In genomic region chr11:1776331-1776851, GRCh38 we compare ENCODE assay signal across 17 cellular contexts. TPM values are rescaled to one million over a fixed set of nuclear protein-coding genes. Genes with fewer than 3 reads are reported as not detected.
DNase-seq lines count a peak whose midpoint lies in the region; ATAC-seq and TF ChIP-seq lines count a peak whose summit lies in the region.
"Had no signal": no experiment of that assay in that cellular context is flagged by ENCODE, and none has a peak within 500 bp of the region (broad histone marks: within the 10 kb centered on the region; RNA-seq: fewer than 3 reads in every experiment).

No MANE protein-coding gene starts in this region.

- H3K4me1 Mint-ChIP-seq in endothelial cell (ENCODE audit: unreplicated experiment): peaks cover 13% of the 10 kb centered on the region

- peaks cover 21% of the 10 kb centered on the region for H3K27me3 Mint-ChIP-seq in endothelial cell (ENCODE audit: unreplicated experiment)
- H3K27me3 Mint-ChIP-seq: CD4-positive, alpha-beta memory T cell had no signal

- no peak overlapping the region for H3K27ac Mint-ChIP-seq in endothelial cell (ENCODE audit: unreplicated experiment)
- H3K27ac Mint-ChIP-seq: B cell; CD4-positive, alpha-beta memory T cell; IgD-negative memory B cell had no signal

- no peaks in the 10 kb centered on the region for H3K27me3 ChIP-seq in BLaER1 treated with 17β-estradiol and CSF1 and Interleukin-3, amounts not matched to agents 10 nM and 100 nM
- H3K27me3 ChIP-seq in HL-60 (ENCODE audit: insufficient read depth, poor library complexity, severe bottlenecking) (no peaks in the 10 kb centered on the region), prostate gland (replicated peaks; ENCODE audit: insufficient read depth) (no peaks in the 10 kb centered on the region)

- H3K4me3 ChIP-seq in BLaER1 treated with 17β-estradiol and CSF1 and Interleukin-3, amounts not matched to agents 10 nM and 100 nM: no peak overlapping the region
- H3K4me3 ChIP-seq in HL-60 (replicated peaks; ENCODE audit: insufficient read depth, low read length) (no peak overlapping the region), prostate gland (no peak overlapping the region)
- H3K4me3 ChIP-seq: HAP-1 had no signal

- no peak for TF ChIP-seq POLR2A in prostate gland (IDR thresholded peaks at IDR 0.05)

- H3K4me2 ChIP-seq in BLaER1 treated with 17β-estradiol and CSF1 and Interleukin-3, amounts not matched to agents 10 nM and 100 nM: peak overlapping the region in 8 of 11 experiments; percentile 42 to 96 (median 90); a peak in 12 of 22 replicates

- no peak for TF ChIP-seq CTCF in HL-60 (IDR thresholded peaks at IDR 0.05; ENCODE audit: insufficient read depth, low read length)
- no peak for TF ChIP-seq CTCF in endothelial cell (IDR thresholded peaks at IDR 0.05; ENCODE audit: unreplicated experiment)
- no peak for TF ChIP-seq CTCF in prostate gland (IDR thresholded peaks at IDR 0.05)

- 0 out of 22 replicates have a peak, but pooled peaks cover 0 to 4% (median 0%) of the 10 kb centered on the region in 11 experiments for H3K36me3 ChIP-seq in BLaER1 treated with 17β-estradiol and CSF1 and Interleukin-3, amounts not matched to agents 10 nM and 100 nM
- no peaks in the 10 kb centered on the region for H3K36me3 ChIP-seq in prostate gland
- H3K36me3 ChIP-seq: HAP-1 had no signal

- no peak overlapping the region for H3K9ac ChIP-seq in BLaER1 treated with 17β-estradiol and CSF1 and Interleukin-3, amounts not matched to agents 10 nM and 100 nM

- no peak for ATAC-seq in GM18858 (IDR thresholded peaks at IDR 0.05; ENCODE audit: unreplicated experiment)

- peaks cover 0 to 2% (median 0%) of the 10 kb centered on the region in 11 experiments; a peak in 1 of 22 replicates for H4K20me1 ChIP-seq in BLaER1 treated with 17β-estradiol and CSF1 and Interleukin-3, amounts not matched to agents 10 nM and 100 nM

- peaks cover 46 to 87% (median 80%) of the 10 kb centered on the region in 10 experiments for H3K4me1 ChIP-seq in BLaER1 treated with 17β-estradiol and CSF1 and Interleukin-3, amounts not matched to agents 10 nM and 100 nM
- no peaks in the 10 kb centered on the region for H3K4me1 ChIP-seq in prostate gland (replicated peaks)
- H3K4me1 ChIP-seq: HAP-1 had no signal

- intact Hi-C loops in posterior vena cava (cut with DNase I) (no loop called here), prostate gland (cut with DNase I) (no loop called here)

- no peaks in the 10 kb centered on the region for H3K36me3 Mint-ChIP-seq in endothelial cell (ENCODE audit: low read depth, unreplicated experiment)
- H3K36me3 Mint-ChIP-seq: CD4-positive, alpha-beta memory T cell; IgD-negative memory B cell had no signal

- H3K27ac ChIP-seq in BLaER1 treated with 17β-estradiol and CSF1 and Interleukin-3, amounts not matched to agents 10 nM and 100 nM: peak overlapping the region in 7 of 11 experiments; percentile 12 to 85 (median 75); a peak in 9 of 22 replicates
- H3K27ac ChIP-seq in HL-60 (replicated peaks): peak overlapping the region; percentile 83
- H3K27ac ChIP-seq in prostate gland: no peak overlapping the region
- H3K27ac ChIP-seq: C4-2B had no signal

- H3K9me3 Mint-ChIP-seq in endothelial cell (ENCODE audit: unreplicated experiment): no peaks in the 10 kb centered on the region
- H3K9me3 Mint-ChIP-seq: CD4-positive, alpha-beta memory T cell; IgD-negative memory B cell had no signal

- WGBS in prostate gland: 92% methylated on average over 11 of the region's 11 CpGs

- DNase-seq in HL-60 (ENCODE audit: low read depth in 1 of 2, low spot score in 1 of 2): no peak
- no peak for DNase-seq in endothelial cell (ENCODE audit: low spot score)
- DNase-seq in posterior vena cava (ENCODE audit: low spot score): peak; percentile 26
- DNase-seq in nucleus accumbens (lab: John Stamatoyannopoulos, UW): no peak
- no peak for DNase-seq in prostate gland (ENCODE audit: low spot score)
- DNase-seq: CD4-positive, alpha-beta memory T cell; DMS153; DND-41; GDM1; GOT3 had no signal

- peaks cover 8 to 20% (median 15%) of the 10 kb centered on the region in 11 experiments; a peak in 20 of 22 replicates for H3K9me3 ChIP-seq in BLaER1 treated with 17β-estradiol and CSF1 and Interleukin-3, amounts not matched to agents 10 nM and 100 nM (replicated peaks in 1 of 11)
- H3K9me3 ChIP-seq in prostate gland: no peaks in the 10 kb centered on the region
- H3K9me3 ChIP-seq: HAP-1 had no signal

- H3K4me3 Mint-ChIP-seq in endothelial cell (ENCODE audit: unreplicated experiment): peak overlapping the region; percentile 23
- H3K4me3 Mint-ChIP-seq: B cell; CD4-positive, alpha-beta memory T cell; IgD-negative memory B cell had no signal

RNA-seq across cellular contexts. Expression of gene CTSD, which starts 12.7 kb away (rescaled TPM):
- total RNA-seq in endothelial cell (ENCODE audit: unreplicated experiment) (224 TPM), posterior vena cava (100 to 1,000 TPM; 351 to 519 TPM), prostate gland (100 to 1,000 TPM; 497 to 983 TPM)

RNA-seq across cellular contexts. Expression of gene IFITM10, which starts 26.0 kb away (rescaled TPM):
- total RNA-seq in endothelial cell (ENCODE audit: unreplicated experiment) (0.64 TPM), posterior vena cava (1 to 10 TPM; 1.4 to 2.4 TPM), prostate gland (1 to 10 TPM; 2.6 to 3.1 TPM)

RNA-seq across cellular contexts. Expression of gene SYT8, which starts 58.4 kb away (rescaled TPM):
- total RNA-seq in endothelial cell (ENCODE audit: unreplicated experiment) (not detected), posterior vena cava (not detected), prostate gland (1 to 10 TPM; 1.7 to 4.1 TPM)
- total RNA-seq: B cell; CD4-positive, alpha-beta memory T cell; HT1080 had no signal

Comparison
In these comparisons a context has a peak if more than half of its experiments do, and no peak if none do; other contexts are left out.
1. H3K27ac ChIP-seq: peak in BLaER1 treated with 17β-estradiol and CSF1 and Interleukin-3, amounts not matched to agents 10 nM and 100 nM (7 of 11) and HL-60 (single experiment); none in prostate gland (0 of 2).